ENCODE assay signal across 1 cellular context in the genomic region with DNA sequence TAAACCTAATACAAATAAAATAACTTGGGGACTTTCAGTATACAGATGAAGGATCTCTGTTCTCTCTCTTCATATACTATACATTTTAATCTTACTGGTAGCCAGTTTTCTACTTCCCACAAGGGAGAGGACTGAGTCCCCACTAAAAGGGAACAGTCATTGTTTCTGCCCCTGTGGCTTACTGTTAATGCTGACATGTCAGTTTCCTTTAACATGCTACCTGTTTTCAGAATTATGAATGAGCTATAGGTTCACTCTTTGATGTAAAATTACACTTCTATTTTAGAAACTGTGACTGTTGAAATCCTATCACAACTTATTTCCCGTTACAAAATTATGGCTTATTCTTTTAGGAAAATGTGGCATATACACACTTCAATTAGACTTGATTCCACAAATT.
TF ChIP-seq lines count a peak whose summit lies in the region.

No MANE protein-coding gene starts in this region.

TF ChIP-seq in K562, 482 proteins besides CTCF, POLR2A, EP300 and RAD21 (continued from another document):
- TF ChIP-seq, protein P1, sequence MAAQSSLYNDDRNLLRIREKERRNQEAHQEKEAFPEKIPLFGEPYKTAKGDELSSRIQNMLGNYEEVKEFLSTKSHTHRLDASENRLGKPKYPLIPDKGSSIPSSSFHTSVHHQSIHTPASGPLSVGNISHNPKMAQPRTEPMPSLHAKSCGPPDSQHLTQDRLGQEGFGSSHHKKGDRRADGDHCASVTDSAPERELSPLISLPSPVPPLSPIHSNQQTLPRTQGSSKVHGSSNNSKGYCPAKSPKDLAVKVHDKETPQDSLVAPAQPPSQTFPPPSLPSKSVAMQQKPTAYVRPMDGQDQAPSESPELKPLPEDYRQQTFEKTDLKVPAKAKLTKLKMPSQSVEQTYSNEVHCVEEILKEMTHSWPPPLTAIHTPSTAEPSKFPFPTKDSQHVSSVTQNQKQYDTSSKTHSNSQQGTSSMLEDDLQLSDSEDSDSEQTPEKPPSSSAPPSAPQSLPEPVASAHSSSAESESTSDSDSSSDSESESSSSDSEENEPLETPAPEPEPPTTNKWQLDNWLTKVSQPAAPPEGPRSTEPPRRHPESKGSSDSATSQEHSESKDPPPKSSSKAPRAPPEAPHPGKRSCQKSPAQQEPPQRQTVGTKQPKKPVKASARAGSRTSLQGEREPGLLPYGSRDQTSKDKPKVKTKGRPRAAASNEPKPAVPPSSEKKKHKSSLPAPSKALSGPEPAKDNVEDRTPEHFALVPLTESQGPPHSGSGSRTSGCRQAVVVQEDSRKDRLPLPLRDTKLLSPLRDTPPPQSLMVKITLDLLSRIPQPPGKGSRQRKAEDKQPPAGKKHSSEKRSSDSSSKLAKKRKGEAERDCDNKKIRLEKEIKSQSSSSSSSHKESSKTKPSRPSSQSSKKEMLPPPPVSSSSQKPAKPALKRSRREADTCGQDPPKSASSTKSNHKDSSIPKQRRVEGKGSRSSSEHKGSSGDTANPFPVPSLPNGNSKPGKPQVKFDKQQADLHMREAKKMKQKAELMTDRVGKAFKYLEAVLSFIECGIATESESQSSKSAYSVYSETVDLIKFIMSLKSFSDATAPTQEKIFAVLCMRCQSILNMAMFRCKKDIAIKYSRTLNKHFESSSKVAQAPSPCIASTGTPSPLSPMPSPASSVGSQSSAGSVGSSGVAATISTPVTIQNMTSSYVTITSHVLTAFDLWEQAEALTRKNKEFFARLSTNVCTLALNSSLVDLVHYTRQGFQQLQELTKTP (IDR thresholded peaks at IDR 0.05; ENCODE audit: low read depth in 1 of 2, partially characterized antibody in 2 of 2) = no peak
TF ChIP-seq in K562: peak in this region for 1.
